8 cellular contexts compared by ENCODE assay signal in the genomic region with DNA sequence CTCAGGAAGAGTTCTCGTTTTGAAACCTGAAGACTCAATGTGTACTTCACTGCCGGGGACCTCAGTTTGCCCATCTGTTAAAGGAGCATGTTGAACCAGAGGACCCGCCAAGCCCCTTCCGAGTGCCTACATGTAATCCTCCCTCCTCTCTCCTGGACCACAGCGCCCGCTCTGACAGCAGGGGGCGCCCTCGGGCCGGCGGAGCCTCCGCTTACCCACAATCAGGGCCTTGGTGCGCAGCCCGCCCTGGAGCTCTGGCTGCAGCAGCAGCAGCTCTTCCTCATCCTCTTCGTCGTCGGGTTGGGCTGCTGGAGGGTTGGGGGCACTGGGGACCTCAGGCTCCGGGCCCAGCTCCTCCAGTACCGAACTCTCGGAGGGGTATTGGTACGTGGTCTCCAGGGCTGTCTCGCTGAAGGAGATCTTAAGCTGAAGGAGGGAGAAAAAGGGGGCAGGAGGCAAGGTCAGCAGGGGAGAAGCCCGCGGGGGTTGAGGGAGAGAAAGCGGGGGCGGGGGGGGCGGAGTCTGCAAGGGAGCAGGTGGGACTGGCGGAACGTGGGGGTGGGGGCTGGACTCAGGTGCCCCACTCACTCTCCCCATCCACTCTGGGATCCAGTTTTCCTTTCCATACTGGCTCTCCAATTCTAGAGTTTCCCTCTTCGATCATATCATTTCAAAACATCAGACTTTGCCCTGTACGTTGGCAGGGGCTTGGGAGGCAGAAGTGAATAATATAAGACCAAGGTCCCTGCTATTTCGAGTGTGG. TPM values are rescaled to one million over a fixed set of nuclear protein-coding genes. Genes with fewer than 3 reads are reported as not detected.
DNase-seq lines count a peak whose midpoint lies in the region; ATAC-seq and TF ChIP-seq lines count a peak whose summit lies in the region.

No MANE protein-coding gene starts in this region.

- H3K27ac ChIP-seq in cingulate gyrus (ENCODE audit: low read depth, low read length), result peak overlapping the region; percentile 43
- peak overlapping the region in 1 of 2 donors; percentile 97 for H3K27ac ChIP-seq in left lung

- H3K27me3 Mint-ChIP-seq in activated CD4-positive, alpha-beta T cell treated with anti-CD3 and anti-CD28 coated beads, Interleukin-2, amount 10 ng/mL, durations not matched to agents 24 days and 14 days, result no peaks in the 10 kb centered on the region

- H3K4me1 Mint-ChIP-seq in activated CD4-positive, alpha-beta T cell treated with anti-CD3 and anti-CD28 coated beads, Interleukin-2, amount 10 ng/mL, durations not matched to agents 24 days and 14 days, result peaks cover 40% of the 10 kb centered on the region

- H3K27ac Mint-ChIP-seq in activated CD4-positive, alpha-beta T cell treated with anti-CD3 and anti-CD28 coated beads, Interleukin-2, amount 10 ng/mL, durations not matched to agents 24 days and 14 days, result peak overlapping the region; percentile 97

- H3K4me1 ChIP-seq in left lung, result peaks cover 13 to 47% of the 10 kb centered on the region in 2 donors

- H3K36me3 ChIP-seq in left lung, result peaks cover 0 to 65% of the 10 kb centered on the region in 2 donors

- ATAC-seq in left lung (peak; percentile 85), HG03571 (IDR thresholded peaks at IDR 0.05; ENCODE audit: unreplicated experiment) (no peak)

- no peaks in the 10 kb centered on the region for H3K9me3 Mint-ChIP-seq in activated CD4-positive, alpha-beta T cell treated with anti-CD3 and anti-CD28 coated beads, Interleukin-2, amount 10 ng/mL, durations not matched to agents 24 days and 14 days

- H3K4me3 Mint-ChIP-seq in activated CD4-positive, alpha-beta T cell treated with anti-CD3 and anti-CD28 coated beads, Interleukin-2, amount 10 ng/mL, durations not matched to agents 24 days and 14 days, result peak overlapping the region; percentile 94

- intact Hi-C loops in activated CD4-positive, alpha-beta T cell treated with anti-CD3 and anti-CD28 coated beads, Interleukin-2, amount 10 ng/mL, durations not matched to agents 24 days and 14 days (cut with micrococcal nuclease), result loop anchor here (1.0 to 10.0 kb wide), 3 partner anchors 43 to 198 kb away; a partner anchor contains a TSS
- intact Hi-C loops in left lung (cut with DNase I), result loop anchor here in 1 of 2 donors (2.0 kb wide), 1 partner anchor 44 kb away; no protein-coding TSS in a partner anchor

- H3K4me3 ChIP-seq in HFF-Myc (replicated peaks; ENCODE audit: low read depth, low read length) (peak overlapping the region; percentile 23), left lung (peak overlapping the region in 1 of 2 donors; percentile 91)

- peaks cover 79% of the 10 kb centered on the region for H3K36me3 Mint-ChIP-seq in activated CD4-positive, alpha-beta T cell treated with anti-CD3 and anti-CD28 coated beads, Interleukin-2, amount 10 ng/mL, durations not matched to agents 24 days and 14 days (ENCODE audit: low read depth)

- TF ChIP-seq CTCF in HFF-Myc (IDR thresholded peaks at IDR 0.05; ENCODE audit: low read depth, low read length, missing control alignments), result peak; percentile 98
- peak; percentile 81 to 91 for TF ChIP-seq CTCF in left lung (IDR thresholded peaks at IDR 0.05)

- H3K27me3 ChIP-seq in left lung, result no peaks in the 10 kb centered on the region

- peak; percentile 82 for DNase-seq in COLO829 (ENCODE audit: low spot score)
- peak; percentile 47 for DNase-seq in HFF-Myc (ENCODE audit: extremely low read depth, low read depth)
- peak; percentile 23 for DNase-seq in NCI-H2227 treated with DMSO at 0.1 percent for 48 hours (lab: John Stamatoyannopoulos, UW)
- peak; percentile 97 for DNase-seq in activated CD4-positive, alpha-beta T cell treated with anti-CD3 and anti-CD28 coated beads, Interleukin-2, amount 10 ng/mL, durations not matched to agents 24 days and 14 days
- DNase-seq in left lung, result peak; percentile 85 to 98
- DNase-seq in stimulated activated CD4-positive, alpha-beta T cell treated with anti-CD3 and anti-CD28 coated beads, Interleukin-2, amount 100 ng/mL, for 4 hours (ENCODE audit: low read depth), result peak; percentile 83

- no peaks in the 10 kb centered on the region for H3K9me3 ChIP-seq in left lung

RNA-seq across cellular contexts. Expression of a gene that starts 6.3 kb away (rescaled TPM):
- 53.4 and 56.7 TPM in 2 replicates for total RNA-seq in activated CD4-positive, alpha-beta T cell treated with anti-CD3 and anti-CD28 coated beads, Interleukin-2, amount 10 ng/mL, durations not matched to agents 24 days and 14 days
- total RNA-seq in left lung, result 10 to 100 TPM; 23.8 to 28.1 TPM

RNA-seq across cellular contexts. Expression of a gene that starts 7.3 kb away (rescaled TPM):
- total RNA-seq in activated CD4-positive, alpha-beta T cell treated with anti-CD3 and anti-CD28 coated beads, Interleukin-2, amount 10 ng/mL, durations not matched to agents 24 days and 14 days, result 167 and 169 TPM in 2 replicates
- total RNA-seq in left lung, result 100 to 1,000 TPM in 1 of 2 donors, 10 to 100 TPM in 1; 51.8 to 117 TPM

RNA-seq across cellular contexts. Expression of a gene that starts 11.6 kb away (rescaled TPM):
- total RNA-seq in activated CD4-positive, alpha-beta T cell treated with anti-CD3 and anti-CD28 coated beads, Interleukin-2, amount 10 ng/mL, durations not matched to agents 24 days and 14 days, result 20.2 and 20.5 TPM in 2 replicates
- total RNA-seq in left lung, result 10 to 100 TPM; 13.1 to 17.4 TPM

RNA-seq across cellular contexts. Expression of a gene that starts 32.2 kb away (rescaled TPM):
- total RNA-seq in activated CD4-positive, alpha-beta T cell treated with anti-CD3 and anti-CD28 coated beads, Interleukin-2, amount 10 ng/mL, durations not matched to agents 24 days and 14 days, result 28.9 and 39.4 TPM in 2 replicates
- 10 to 100 TPM; 15.2 to 16.4 TPM for total RNA-seq in left lung

RNA-seq across cellular contexts. Expression of a gene that starts 37.9 kb away (rescaled TPM):
- total RNA-seq in activated CD4-positive, alpha-beta T cell treated with anti-CD3 and anti-CD28 coated beads, Interleukin-2, amount 10 ng/mL, durations not matched to agents 24 days and 14 days, result 93.9 and 97.2 TPM in 2 replicates
- 10 to 100 TPM; 28.2 to 38.6 TPM for total RNA-seq in left lung

Comparison
In these comparisons a context has a peak if more than half of its experiments do, and no peak if none do; other contexts are left out.
1. DNase-seq: peak in every context shown above with its lines; median percentile 97 in activated CD4-positive, alpha-beta T cell treated with anti-CD3 and anti-CD28 coated beads, Interleukin-2, amount 10 ng/mL, durations not matched to agents 24 days and 14 days; 92 in left lung; 83 in stimulated activated CD4-positive, alpha-beta T cell treated with anti-CD3 and anti-CD28 coated beads, Interleukin-2, amount 100 ng/mL, for 4 hours; 82 in COLO829; 47 in HFF-Myc; 23 in NCI-H2227 treated with DMSO at 0.1 percent for 48 hours.